In the genomic region with DNA sequence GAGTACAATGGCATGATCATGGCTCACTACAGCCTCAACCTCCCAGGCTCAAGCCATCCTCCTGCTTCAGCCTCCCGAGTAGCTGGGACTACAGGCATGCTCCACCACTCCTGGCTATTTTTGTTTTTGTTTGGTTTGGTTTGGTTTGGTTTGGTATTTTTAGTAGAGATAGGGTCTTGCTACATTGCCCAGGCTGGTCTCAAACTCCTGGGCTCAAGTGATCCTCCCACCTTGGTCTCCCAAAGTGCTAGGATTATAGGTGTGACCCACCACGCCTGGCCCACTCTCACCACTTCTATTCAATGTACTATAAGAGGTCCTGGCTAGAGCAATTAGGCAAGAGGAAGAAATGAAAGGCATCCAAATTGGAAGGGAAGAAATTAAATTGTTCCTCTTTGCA, we compare ENCODE assay signal across 14 cellular contexts. TPM values are rescaled to one million over a fixed set of nuclear protein-coding genes. Genes with fewer than 3 reads are reported as not detected.
"Had no signal": no experiment of that assay in that cellular context is flagged by ENCODE, and none has a peak within 500 bp of the region (broad histone marks: within the 10 kb centered on the region; RNA-seq: fewer than 3 reads in every experiment).

No MANE protein-coding gene starts in this region.

RNA-seq across cellular contexts. Expression of gene CNGB1, which starts 29.0 kb away (rescaled TPM):
- total RNA-seq: kidney; kidney epithelial cell; left cardiac atrium; left lobe of liver; left ventricle myocardium inferior; left ventricle myocardium superior; lower leg skin; lung microvascular endothelial cell; mesenteric fat pad; mononuclear cell; myocyte; naive thymus-derived CD4-positive, alpha-beta T cell had no signal
- polyA plus RNA-seq: immature natural killer cell; liver; naive thymus-derived CD4-positive, alpha-beta T cell had no signal
